ENCODE assay signal across 35 cellular contexts in the genomic region with DNA sequence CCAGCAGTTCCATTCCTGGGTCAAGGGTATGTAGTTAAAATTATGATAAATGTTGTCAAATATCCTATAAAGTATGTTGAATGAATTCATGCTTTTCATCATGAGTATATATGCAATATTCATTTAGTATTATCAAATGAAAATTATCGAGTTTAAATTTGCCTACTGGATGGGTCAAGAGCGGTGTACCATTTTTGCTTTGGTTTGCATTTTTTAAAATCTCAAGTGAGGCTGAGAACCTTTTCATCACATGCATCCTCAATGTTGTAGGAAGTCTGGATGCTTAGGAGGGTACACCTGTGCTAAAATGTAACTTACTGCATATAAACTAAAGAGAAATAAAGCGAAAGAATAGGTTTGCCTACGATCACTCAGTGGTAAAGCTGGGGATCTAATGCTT.
"Had no signal": no experiment of that assay in that cellular context is flagged by ENCODE, and none has a peak within 500 bp of the region (broad histone marks: within the 10 kb centered on the region; RNA-seq: fewer than 3 reads in every experiment).

No MANE protein-coding gene starts in this region.

- H3K9me3 ChIP-seq: MG63 had no signal

- H3K27me3 ChIP-seq: MG63 had no signal

- DNase-seq: MG63, MM.1S, MV-4-11, NCI-H1048, NCI-H1092, NCI-H1092 treated with DMSO at 0.1 percent for 48 hours, NCI-H1105, NCI-H1105 treated with DMSO at 0.1 percent for 48 hours, NCI-H1417, NCI-H1417 treated with DMSO at 0.1 percent for 48 hours, NCI-H1436, NCI-H1436 treated with DMSO at 0.1 percent for 48 hours, NCI-H146, NCI-H1694 treated with DMSO at 0.1 percent for 48 hours, NCI-H187, NCI-H187 treated with DMSO at 0.1 percent for 48 hours, NCI-H1930, NCI-H2029, NCI-H2029 treated with DMSO at 0.1 percent for 48 hours, NCI-H2081, NCI-H2081 treated with DMSO at 0.1 percent for 48 hours, NCI-H2107, NCI-H2171, NCI-H2171 treated with DMSO at 0.1 percent for 48 hours, NCI-H2227 treated with DMSO at 0.1 percent for 48 hours, NCI-H226, NCI-H345, NCI-H446, NCI-H446 treated with DMSO at 0.1 percent for 48 hours, NCI-H510A, NCI-H510A treated with DMSO at 0.1 percent for 48 hours, NCI-H524, NCI-H524 treated with DMSO at 0.1 percent for 48 hours, NCI-H526, NCI-H526 treated with DMSO at 0.1 percent for 48 hours had no signal

- H3K36me3 ChIP-seq: MG63 had no signal

- H3K4me3 ChIP-seq: MG63 had no signal
